ENCODE assay signal across 8 cellular contexts in the genomic region with DNA sequence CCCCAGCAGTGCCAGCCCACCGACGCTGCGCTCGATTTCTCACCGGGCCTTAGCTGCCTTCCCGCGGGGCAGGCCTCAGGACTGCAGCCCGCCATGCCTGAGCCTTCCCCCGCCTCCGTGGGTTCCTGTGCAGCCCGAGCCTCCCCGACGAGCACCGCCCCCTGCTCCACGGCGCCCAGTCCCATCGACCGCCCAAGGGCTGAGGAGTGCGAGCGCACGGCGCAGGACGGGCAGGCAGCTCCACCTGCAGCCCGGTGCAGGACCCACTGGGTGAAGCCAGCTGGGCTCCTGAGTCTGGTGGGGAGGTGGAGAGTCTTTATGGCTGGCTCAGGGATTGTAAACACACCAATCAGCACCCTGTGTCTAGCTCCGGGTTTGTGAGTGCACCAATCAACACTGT. TPM values are rescaled to one million over a fixed set of nuclear protein-coding genes. Genes with fewer than 3 reads are reported as not detected.
DNase-seq lines count a peak whose midpoint lies in the region; ATAC-seq and TF ChIP-seq lines count a peak whose summit lies in the region.
"Not testable (repeated sequence)": the region's sequence is repeated elsewhere in the genome, so short reads cannot be mapped to it uniquely, and the experiment has no call there.

No MANE protein-coding gene starts in this region.

- not testable (repeated sequence) for H3K9me2 ChIP-seq in GM23248 (ENCODE audit: insufficient read depth)

- TF ChIP-seq CTCF in psoas muscle (IDR thresholded peaks at IDR 0.05); upper lobe of right lung (IDR thresholded peaks at IDR 0.05): not testable (repeated sequence)

- not testable (repeated sequence) for DNase-seq in GM23248
- peak; percentile 86 for DNase-seq in activated CD4-positive, alpha-beta T cell treated with anti-CD3 and anti-CD28 coated beads, Interleukin-2, amount 10 ng/mL, durations not matched to agents 24 days and 14 days
- DNase-seq in activated T-helper 1 cell treated with anti-CD3 and anti-CD28 coated beads, Interleukin-2, amount 50 U/mL, for 16 hours (ENCODE audit: low read depth in 1 of 2, low spot score in 1 of 2): peak; percentile 28 to 43
- DNase-seq in central memory CD4-positive, alpha-beta T cell: peak; percentile 61
- DNase-seq in right cardiac atrium: peak; percentile 48 to 84 (median 84)
- DNase-seq in psoas muscle: peak; percentile 29 to 63
- peak; percentile 40 for DNase-seq in stimulated activated CD8-positive, alpha-beta memory T cell treated with anti-CD3 and anti-CD28 coated beads, Interleukin-12 subunit alpha, Interleukin-12 subunit beta, amount 100 ng/mL, for 4 hours (ENCODE audit: low read depth)
- DNase-seq in upper lobe of right lung: peak; percentile 84

- not testable (repeated sequence) for H3K36me3 ChIP-seq in GM23248 (ENCODE audit: low read depth); psoas muscle (ENCODE audit: insufficient read depth in 1 of 2, low read depth in 1 of 2); upper lobe of right lung

- 42% methylated on average over 17 to 20 of the region's 25 CpGs for WGBS in GM23248 (ENCODE audit: low coverage in 1 of 2, low lambda C conversion rate in 2 of 2, missing lambda C conversion rate in 2 of 2), 2 experiments
- 24% methylated on average over 25 of the region's 25 CpGs for WGBS in right cardiac atrium
- 48 to 78% (median 60%) methylated on average over 7 to 25 of the region's 25 CpGs for WGBS in psoas muscle, 3 donors

- H3K9me3 Mint-ChIP-seq in activated CD4-positive, alpha-beta T cell treated with anti-CD3 and anti-CD28 coated beads, Interleukin-2, amount 10 ng/mL, durations not matched to agents 24 days and 14 days: not testable (repeated sequence)

- not testable (repeated sequence) for H3K4me2 ChIP-seq in GM23248 (ENCODE audit: unreplicated experiment)

- intact Hi-C loops in activated CD4-positive, alpha-beta T cell treated with anti-CD3 and anti-CD28 coated beads, Interleukin-2, amount 10 ng/mL, durations not matched to agents 24 days and 14 days (cut with micrococcal nuclease); right cardiac atrium (cut with DNase I); psoas muscle (cut with DNase I); upper lobe of right lung (cut with DNase I): not testable (repeated sequence)

- peaks cover 13% of the 10 kb centered on the region for H3K4me1 ChIP-seq in GM23248 (ENCODE audit: insufficient read depth)
- not testable (repeated sequence) for H3K4me1 ChIP-seq in right cardiac atrium (ENCODE audit: control insufficient read depth, insufficient read depth, low read length); psoas muscle; upper lobe of right lung

- not testable (repeated sequence) for H3K27me3 Mint-ChIP-seq in activated CD4-positive, alpha-beta T cell treated with anti-CD3 and anti-CD28 coated beads, Interleukin-2, amount 10 ng/mL, durations not matched to agents 24 days and 14 days

- H4K20me1 ChIP-seq in GM23248 (ENCODE audit: insufficient read depth): not testable (repeated sequence)

- not testable (repeated sequence) for H3F3A ChIP-seq in GM23248 (ENCODE audit: insufficient read depth)

- H2AFZ ChIP-seq in GM23248: peak overlapping the region; percentile 42

- H3K9ac ChIP-seq in GM23248: not testable (repeated sequence)

- in situ Hi-C loops in GM23248 (cut with MboI): not testable (repeated sequence)

- H3K27ac ChIP-seq in GM23248; right cardiac atrium (ENCODE audit: low read length); psoas muscle: not testable (repeated sequence)
- peak overlapping the region; percentile 33 for H3K27ac ChIP-seq in upper lobe of right lung

- not testable (repeated sequence) for H3K79me2 ChIP-seq in GM23248 (ENCODE audit: insufficient read depth)

- H3K4me3 ChIP-seq in GM23248 (peak overlapping the region; percentile 27; the same call in 1 of the 2 replicates), psoas muscle (peak overlapping the region; percentile 54), upper lobe of right lung (peak overlapping the region; percentile 43)
- not testable (repeated sequence) for H3K4me3 ChIP-seq in right cardiac atrium (ENCODE audit: low read length)

- H3K36me3 Mint-ChIP-seq in activated CD4-positive, alpha-beta T cell treated with anti-CD3 and anti-CD28 coated beads, Interleukin-2, amount 10 ng/mL, durations not matched to agents 24 days and 14 days (ENCODE audit: low read depth): not testable (repeated sequence)

- H3K4me1 Mint-ChIP-seq in activated CD4-positive, alpha-beta T cell treated with anti-CD3 and anti-CD28 coated beads, Interleukin-2, amount 10 ng/mL, durations not matched to agents 24 days and 14 days: not testable (repeated sequence)

- H3K27ac Mint-ChIP-seq in activated CD4-positive, alpha-beta T cell treated with anti-CD3 and anti-CD28 coated beads, Interleukin-2, amount 10 ng/mL, durations not matched to agents 24 days and 14 days: peak overlapping the region; percentile 37

- H3K9me3 ChIP-seq in GM23248 (ENCODE audit: low read depth); right cardiac atrium (ENCODE audit: control insufficient read depth, low read length); psoas muscle; upper lobe of right lung: not testable (repeated sequence)

- ATAC-seq in right cardiac atrium, psoas muscle, upper lobe of right lung: not testable (repeated sequence)

- H3K27me3 ChIP-seq in GM23248 (replicated peaks; ENCODE audit: insufficient read depth); right cardiac atrium (ENCODE audit: control insufficient read depth, insufficient read depth); psoas muscle (ENCODE audit: insufficient read depth in 3 of 3, low read length in 2 of 3); upper lobe of right lung: not testable (repeated sequence)

- peak overlapping the region; percentile 45 for H3K4me3 Mint-ChIP-seq in activated CD4-positive, alpha-beta T cell treated with anti-CD3 and anti-CD28 coated beads, Interleukin-2, amount 10 ng/mL, durations not matched to agents 24 days and 14 days

RNA-seq across cellular contexts. Expression of a gene that starts 33.7 kb away (rescaled TPM):
- total RNA-seq in GM23248 (2014; rRNA removed; shearing (Covaris generic)): 56.7 and 60.6 TPM in 2 replicates
- 76.8 and 78.8 TPM in 2 replicates for polyA plus RNA-seq in GM23248 (2016; fragmentation: Nextera tagmentation; extraction: Ambion mirVana)
- 56.9 and 58.2 TPM in 2 replicates for total RNA-seq in activated CD4-positive, alpha-beta T cell treated with anti-CD3 and anti-CD28 coated beads, Interleukin-2, amount 10 ng/mL, durations not matched to agents 24 days and 14 days
- 10 to 100 TPM; 16.9 to 31.8 (median 20.1) TPM for total RNA-seq in right cardiac atrium
- 13.7 TPM for polyA plus RNA-seq in right cardiac atrium
- 100 to 1,000 TPM in 2 of 4 donors, 10 to 100 TPM in 2; 47.7 to 166 (median 104) TPM for total RNA-seq in psoas muscle
- polyA plus RNA-seq in psoas muscle: 10 to 100 TPM in 2 of 3 donors, 1 to 10 TPM in 1; 8.5 to 93.0 (median 75.9) TPM
- total RNA-seq in upper lobe of right lung: 34.1 TPM
